In genomic region chr1:41649445-41650175, GRCh38 we compare ENCODE assay signal across 12 cellular contexts.
DNase-seq lines count a peak whose midpoint lies in the region; TF ChIP-seq lines count a peak whose summit lies in the region.
"Had no signal": no experiment of that assay in that cellular context is flagged by ENCODE, and none has a peak within 500 bp of the region (broad histone marks: within the 10 kb centered on the region; RNA-seq: fewer than 3 reads in every experiment).

No MANE protein-coding gene starts in this region.

- no peak for TF ChIP-seq CTCF in choroid plexus epithelial cell (conservative IDR thresholded peaks at IDR 0.05; ENCODE audit: low read depth, low read length)
- TF ChIP-seq CTCF in Peyer's patch (IDR thresholded peaks at IDR 0.05): no peak

- peak overlapping the region; percentile 47 for H3K4me2 ChIP-seq in skeletal muscle satellite cell (ENCODE audit: low read length)

- DNase-seq in NCI-H2171 treated with DMSO at 0.1 percent for 48 hours (lab: John Stamatoyannopoulos, UW): peak; percentile 25
- no peak for DNase-seq in NCI-H2171 (lab: John Stamatoyannopoulos, UW)
- peak; percentile 14 for DNase-seq in SK-N-MC (ENCODE audit: low read depth, low spot score)
- no peak for DNase-seq in choroid plexus epithelial cell (ENCODE audit: low read depth)
- DNase-seq in Peyer's patch: no peak
- DNase-seq in amniotic stem cell (lab: John Stamatoyannopoulos, UW): no peak
- no peak for DNase-seq in glomerular visceral epithelial cell (ENCODE audit: extremely low spot score)
- DNase-seq: hippocampal formation, left ventricle myocardium inferior had no signal

- H3K27ac ChIP-seq in SK-N-MC (peak overlapping the region; percentile 93), Peyer's patch (no peak overlapping the region)
- H3K27ac ChIP-seq: 22Rv1, esophagus muscularis mucosa had no signal

- peaks cover 4% of the 10 kb centered on the region for H3K4me1 ChIP-seq in skeletal muscle satellite cell (ENCODE audit: control insufficient read depth, insufficient read depth, low read length)
- H3K4me1 ChIP-seq in Peyer's patch: no peaks in the 10 kb centered on the region

- no peaks in the 10 kb centered on the region for H3K27me3 ChIP-seq in skeletal muscle satellite cell (ENCODE audit: control insufficient read depth, insufficient read depth, low read length)
- no peaks in the 10 kb centered on the region for H3K27me3 ChIP-seq in Peyer's patch
- H3K27me3 ChIP-seq: esophagus muscularis mucosa had no signal

- no peak overlapping the region for H3K9ac ChIP-seq in SK-N-MC (ENCODE audit: insufficient read length)
- no peak overlapping the region for H3K9ac ChIP-seq in skeletal muscle satellite cell (ENCODE audit: low read depth, low read length)

- H3K4me3 ChIP-seq in SK-N-MC (peak overlapping the region; percentile 74), choroid plexus epithelial cell (ENCODE audit: low read depth, low read length) (peak overlapping the region; percentile 33), skeletal muscle satellite cell (ENCODE audit: low read length) (no peak overlapping the region), Peyer's patch (no peak overlapping the region)
- H3K4me3 ChIP-seq: esophagus muscularis mucosa, left ventricle myocardium inferior had no signal

- no peak for TF ChIP-seq POLR2A in Peyer's patch (IDR thresholded peaks at IDR 0.05)

- no peaks in the 10 kb centered on the region for H3K9me3 ChIP-seq in SK-N-MC (ENCODE audit: low read depth, low read length)
- H3K9me3 ChIP-seq in skeletal muscle satellite cell (replicated peaks; ENCODE audit: low read length): no peaks in the 10 kb centered on the region
- no peaks in the 10 kb centered on the region for H3K9me3 ChIP-seq in Peyer's patch
- H3K9me3 ChIP-seq: esophagus muscularis mucosa, left ventricle myocardium inferior had no signal

- H3K36me3 ChIP-seq in SK-N-MC (ENCODE audit: insufficient read depth, low read length) (no peaks in the 10 kb centered on the region), skeletal muscle satellite cell (ENCODE audit: insufficient read depth, low read length) (no peaks in the 10 kb centered on the region), Peyer's patch (no peaks in the 10 kb centered on the region)
- H3K36me3 ChIP-seq: esophagus muscularis mucosa, left ventricle myocardium inferior had no signal

Comparison
In these comparisons a context has a peak if more than half of its experiments do, and no peak if none do; other contexts are left out.
1. DNase-seq: peak in NCI-H2171 treated with DMSO at 0.1 percent for 48 hours (single experiment) and SK-N-MC (single experiment); none in NCI-H2171 (single experiment), choroid plexus epithelial cell (single experiment), Peyer's patch (0 of 3), amniotic stem cell (single experiment) and glomerular visceral epithelial cell (single experiment).
2. H3K4me3 ChIP-seq: peak in SK-N-MC (single experiment) and choroid plexus epithelial cell (single experiment); none in skeletal muscle satellite cell (single experiment) and Peyer's patch (0 of 4).